15 cellular contexts compared by ENCODE assay signal in genomic region chr9:16611969-16612368, GRCh38.
DNase-seq lines count a peak whose midpoint lies in the region; ATAC-seq lines count a peak whose summit lies in the region.
"Had no signal": no experiment of that assay in that cellular context is flagged by ENCODE, and none has a peak within 500 bp of the region (broad histone marks: within the 10 kb centered on the region; RNA-seq: fewer than 3 reads in every experiment).

No MANE protein-coding gene starts in this region.

- H3K4me1 ChIP-seq in adipocyte (ENCODE audit: control insufficient read depth, insufficient read depth, low read length): peaks cover 27% of the 10 kb centered on the region

- H3K9me3 ChIP-seq in adipocyte (ENCODE audit: control insufficient read depth, low read length): no peaks in the 10 kb centered on the region
- H3K9me3 ChIP-seq: MG63 had no signal

- no peak overlapping the region for H3K4me3 ChIP-seq in adipocyte (ENCODE audit: low read length)
- H3K4me3 ChIP-seq: GM23338, MG63 had no signal

- H3K9ac ChIP-seq in adipocyte (ENCODE audit: low read length): no peak overlapping the region

- H3K27me3 ChIP-seq in adipocyte (replicated peaks; ENCODE audit: control insufficient read depth, insufficient read depth, low read length): no peaks in the 10 kb centered on the region
- H3K27me3 ChIP-seq: MG63 had no signal

- DNase-seq in EL (peak; percentile 37), adipocyte (ENCODE audit: low read depth) (peak; percentile 91), fibroblast of peridontal ligament (ENCODE audit: extremely low read depth) (peak; percentile 86), NCI-H2081 (lab: John Stamatoyannopoulos, UW) (no peak), HuH-7 (ENCODE audit: low spot score) (no peak)
- DNase-seq: CD4-positive, CD25-positive, alpha-beta regulatory T cell; DMS53; MG63; NCI-H1105 treated with DMSO at 0.1 percent for 48 hours; NCI-H1930; NCI-H510A treated with DMSO at 0.1 percent for 48 hours; SHP77 treated with DMSO at 0.1 percent for 48 hours had no signal

- ATAC-seq in HG03025 (IDR thresholded peaks at IDR 0.05; ENCODE audit: low FRiP score, unreplicated experiment) (no peak), HG02571 (IDR thresholded peaks at IDR 0.05; ENCODE audit: unreplicated experiment) (no peak)
- ATAC-seq: GM23338 had no signal

- no peaks in the 10 kb centered on the region for H3K36me3 ChIP-seq in adipocyte (ENCODE audit: control insufficient read depth, insufficient read depth, low read length, severe bottlenecking)
- H3K36me3 ChIP-seq: MG63 had no signal

Comparison
In these comparisons a context has a peak if more than half of its experiments do, and no peak if none do; other contexts are left out.
1. DNase-seq: peak in EL (single experiment), adipocyte (single experiment) and fibroblast of peridontal ligament (single experiment); none in NCI-H2081 (0 of 2) and HuH-7 (single experiment).